In the genomic region with DNA sequence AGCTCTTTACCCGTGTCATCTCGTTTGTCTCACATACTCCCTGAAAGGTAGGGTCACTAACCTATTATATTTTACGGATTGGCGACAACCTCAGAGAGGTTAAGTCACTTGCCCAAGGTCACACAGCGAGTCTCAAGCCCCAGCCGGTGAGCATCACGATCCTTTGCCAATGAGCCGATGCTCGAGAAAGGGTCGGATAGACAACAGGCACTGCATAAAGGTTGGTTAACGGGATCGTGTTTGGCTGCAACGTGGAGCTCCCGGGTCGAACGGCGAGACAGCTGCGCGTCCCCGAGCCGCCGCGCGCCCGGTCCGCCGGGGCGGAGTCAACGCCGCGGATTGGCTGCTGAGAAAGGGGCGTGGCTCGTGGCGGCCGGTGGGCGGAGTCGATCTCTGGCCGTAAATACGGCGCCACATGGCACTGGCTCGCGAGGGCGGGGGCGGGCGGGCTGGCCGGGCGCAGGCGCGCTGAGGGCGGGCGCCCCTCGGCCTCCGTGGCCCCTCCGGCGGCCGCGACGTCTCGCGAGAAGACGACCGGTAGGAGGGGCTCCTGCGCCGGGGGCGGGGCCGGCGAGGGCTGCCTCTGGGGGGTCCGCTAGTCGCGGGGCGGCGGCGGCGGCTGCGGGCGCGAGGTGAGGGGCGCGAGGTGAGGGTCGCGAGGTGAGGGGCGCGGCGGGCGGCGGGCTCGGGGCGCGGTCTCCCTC, we compare ENCODE assay signal across 8 cellular contexts. TPM values are rescaled to one million over a fixed set of nuclear protein-coding genes. Genes with fewer than 3 reads are reported as not detected.
DNase-seq lines count a peak whose midpoint lies in the region; ATAC-seq and TF ChIP-seq lines count a peak whose summit lies in the region.

CHST12 (plus strand) TSS at position 598 of the 704 bp plus-strand sequence. CDS start 29,029 bp downstream, outside the sequence.

- no peaks in the 10 kb centered on the region for H3K9me3 ChIP-seq in upper lobe of left lung

- no peaks in the 10 kb centered on the region for H3K9me3 Mint-ChIP-seq in progenitor cell of endocrine pancreas (ENCODE audit: low read depth)

- peaks cover 3% of the 10 kb centered on the region for H3K27me3 Mint-ChIP-seq in progenitor cell of endocrine pancreas

- no peak for TF ChIP-seq EP300 in upper lobe of left lung (IDR thresholded peaks at IDR 0.05)

- intact Hi-C loops in T-helper 2 cell treated with Interferon-gamma antibody and Interleukin-4, amounts not matched to agents 100 ng/mL and 5 ng/mL, for 36 hours (cut with micrococcal nuclease), result loop anchor here (1.0 to 10.0 kb wide), 4 partner anchors 49 to 152 kb away; partner anchors contain the start of genes BRAT1, EIF3B and SNX8
- intact Hi-C loops in left ventricle myocardium superior (cut with micrococcal nuclease), result no loop called here

- no peaks in the 10 kb centered on the region for H3K36me3 ChIP-seq in upper lobe of left lung

- peak within 1 kb of the TSS; percentile 78 for H3K4me3 Mint-ChIP-seq in progenitor cell of endocrine pancreas (ENCODE audit: low read depth)

- 3 to 5% methylated on average over 16 to 32 of the region's 89 CpGs for WGBS in upper lobe of left lung, 2 donors

- H3K4me1 Mint-ChIP-seq in progenitor cell of endocrine pancreas (ENCODE audit: low read depth), result peaks cover 17% of the 10 kb centered on the region

- ATAC-seq in HG02852 (IDR thresholded peaks at IDR 0.05; ENCODE audit: unreplicated experiment), result peak; percentile 32
- peak; percentile 90 for ATAC-seq in left ventricle myocardium superior
- ATAC-seq in upper lobe of left lung (ENCODE audit: low FRiP score in 2 of 2), result peak; percentile 91 to 94

- DNase-seq in GM12864 (ENCODE audit: low read depth) (peak; percentile 62), NCI-H1694 (lab: John Stamatoyannopoulos, UW) (peak; percentile 80), anterior cingulate cortex (lab: John Stamatoyannopoulos, UW) (peak; percentile 50 to 97 (median 93)), left ventricle myocardium superior (peak; percentile 97), progenitor cell of endocrine pancreas (ENCODE audit: low spot score, unreplicated experiment) (peak; percentile 93), upper lobe of left lung (peak; percentile 95 to 99)

- no peak for TF ChIP-seq CTCF in GM12864 (IDR thresholded peaks at IDR 0.05; ENCODE audit: low read depth, low read length, missing control alignments)
- no peak for TF ChIP-seq CTCF in progenitor cell of endocrine pancreas (IDR thresholded peaks at IDR 0.05; ENCODE audit: unreplicated experiment)
- TF ChIP-seq CTCF in upper lobe of left lung (IDR thresholded peaks at IDR 0.05), result no peak

- no peak within 1 kb of the TSS for H3K27ac Mint-ChIP-seq in progenitor cell of endocrine pancreas

- H3K27me3 ChIP-seq in upper lobe of left lung, result no peaks in the 10 kb centered on the region

- H3K4me1 ChIP-seq in upper lobe of left lung, result peaks cover 48 to 72% (median 54%) of the 10 kb centered on the region in 4 donors

- peak within 1 kb of the TSS; percentile 75 to 89 (median 80) for H3K27ac ChIP-seq in upper lobe of left lung

- peak within 1 kb of the TSS; percentile 78 for H3K4me3 ChIP-seq in GM12864 (ENCODE audit: low read depth, low read length)
- H3K4me3 ChIP-seq in upper lobe of left lung, result peak within 1 kb of the TSS; percentile 77 to 98 (median 88)

- no peaks in the 10 kb centered on the region for H3K36me3 Mint-ChIP-seq in progenitor cell of endocrine pancreas (ENCODE audit: insufficient read depth)

- peak in 2 of 4 donors; percentile 29 to 49 for TF ChIP-seq POLR2A in upper lobe of left lung (IDR thresholded peaks at IDR 0.05)

RNA-seq across cellular contexts. Expression of gene CHST12, which starts in this region (rescaled TPM):
- total RNA-seq in T-helper 2 cell treated with Interferon-gamma antibody and Interleukin-4, amounts not matched to agents 100 ng/mL and 5 ng/mL, for 36 hours, result 55.6 and 59.6 TPM in 2 replicates
- 15.1 TPM for total RNA-seq in left ventricle myocardium superior
- total RNA-seq in progenitor cell of endocrine pancreas, result 16.7 and 17.0 TPM in 2 replicates
- total RNA-seq in upper lobe of left lung, result 10 to 100 TPM; 10.2 to 35.9 (median 27.8) TPM

Comparison
In these comparisons a context has a peak if more than half of its experiments do, and no peak if none do; other contexts are left out.
1. Peak in every context shown above with its lines: DNase-seq, ATAC-seq, H3K4me3 ChIP-seq and H3K27ac ChIP-seq.
2. ATAC-seq: peak in every context shown above with its lines; median percentile 92 in upper lobe of left lung; 90 in left ventricle myocardium superior; 32 in HG02852.